Comparison of ENCODE assay signal across 16 cellular contexts in the genomic region with DNA sequence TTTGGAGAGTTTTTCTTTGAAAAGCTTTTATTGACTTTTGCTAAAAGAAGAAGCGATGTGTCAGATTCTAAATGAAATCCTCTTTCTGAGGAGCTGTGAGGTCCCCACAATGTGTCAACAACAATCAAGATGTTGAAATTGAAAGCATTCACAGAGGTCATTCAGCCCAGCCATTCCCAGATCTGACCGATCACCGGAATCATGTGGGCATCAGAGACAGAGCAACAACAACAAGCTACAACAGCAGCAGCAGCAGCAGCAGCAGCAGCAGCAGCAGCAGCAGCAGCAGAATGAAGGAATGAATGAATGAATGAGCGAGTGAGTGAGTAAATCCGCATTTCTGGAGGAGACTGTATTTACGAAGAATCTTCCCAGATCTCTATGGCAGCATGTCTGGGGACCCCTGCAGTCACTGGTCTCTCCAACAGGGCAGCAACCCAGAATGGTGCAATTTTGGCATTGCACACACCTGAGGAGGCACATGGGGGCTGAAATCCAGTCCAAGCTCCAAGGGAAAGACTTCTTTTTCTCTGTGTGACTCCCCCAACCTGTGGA.
DNase-seq lines count a peak whose midpoint lies in the region; ATAC-seq and TF ChIP-seq lines count a peak whose summit lies in the region.
"Had no signal": no experiment of that assay in that cellular context is flagged by ENCODE, and none has a peak within 500 bp of the region (broad histone marks: within the 10 kb centered on the region; RNA-seq: fewer than 3 reads in every experiment).

No MANE protein-coding gene starts in this region.

- H3K27ac Mint-ChIP-seq in stimulated activated naive CD8-positive, alpha-beta T cell treated with anti-CD3 and anti-CD28 coated beads, Interleukin-15, Interleukin-2, amounts not matched to agents 100 ng/mL and 50 ng/mL, for 24 hours = peak overlapping the region; percentile 56
- H3K27ac Mint-ChIP-seq in endodermal cell = no peak overlapping the region
- H3K27ac Mint-ChIP-seq in glutamatergic neuron (ENCODE audit: unreplicated experiment) = no peak overlapping the region
- H3K27ac Mint-ChIP-seq: CD4-positive, alpha-beta T cell; GM23338 had no signal

- peak overlapping the region; percentile 62 for H3K18ac ChIP-seq in neuronal stem cell (ENCODE audit: low read length)

- no peak overlapping the region for H3K27ac ChIP-seq in endodermal cell (ENCODE audit: low read depth, low read length)
- no peak overlapping the region for H3K27ac ChIP-seq in neuronal stem cell (replicated peaks; ENCODE audit: low read length)
- H3K27ac ChIP-seq: HL-60 had no signal

- H2BK15ac ChIP-seq in neuronal stem cell (ENCODE audit: low read length) = no peak overlapping the region

- H3K9me3 Mint-ChIP-seq in stimulated activated naive CD8-positive, alpha-beta T cell treated with anti-CD3 and anti-CD28 coated beads, Interleukin-15, Interleukin-2, amounts not matched to agents 100 ng/mL and 50 ng/mL, for 24 hours = peaks cover 3% of the 10 kb centered on the region
- H3K9me3 Mint-ChIP-seq in endodermal cell = no peaks in the 10 kb centered on the region
- H3K9me3 Mint-ChIP-seq in glutamatergic neuron (ENCODE audit: unreplicated experiment) = peaks cover 2% of the 10 kb centered on the region
- H3K9me3 Mint-ChIP-seq: CD4-positive, alpha-beta T cell had no signal

- peaks cover 5% of the 10 kb centered on the region for H3K27me3 Mint-ChIP-seq in stimulated activated naive CD8-positive, alpha-beta T cell treated with anti-CD3 and anti-CD28 coated beads, Interleukin-15, Interleukin-2, amounts not matched to agents 100 ng/mL and 50 ng/mL, for 24 hours
- H3K27me3 Mint-ChIP-seq in endodermal cell (ENCODE audit: insufficient read depth) = peaks cover 2% of the 10 kb centered on the region
- H3K27me3 Mint-ChIP-seq in glutamatergic neuron (ENCODE audit: unreplicated experiment) = no peaks in the 10 kb centered on the region

- no peak overlapping the region for H2BK12ac ChIP-seq in neuronal stem cell (ENCODE audit: low read length)

- H3K27me3 ChIP-seq in endodermal cell (ENCODE audit: control insufficient read depth, insufficient read depth, low read length, poor library complexity, severe bottlenecking) = no peaks in the 10 kb centered on the region
- H3K27me3 ChIP-seq in neuronal stem cell (ENCODE audit: control insufficient read depth in 3 of 3, insufficient read depth in 3 of 3, low read depth in 1 of 3, low read length in 3 of 3) = no peaks in the 10 kb centered on the region

- H2BK5ac ChIP-seq in neuronal stem cell (ENCODE audit: low read length) = no peak overlapping the region

- H3K79me1 ChIP-seq in neuronal stem cell (ENCODE audit: low read depth, low read length) = no peaks in the 10 kb centered on the region

- no peak overlapping the region for H3K14ac ChIP-seq in neuronal stem cell (ENCODE audit: low read length)

- no peak overlapping the region for H4K8ac ChIP-seq in neuronal stem cell (ENCODE audit: low read depth, low read length)

- H3K9me3 ChIP-seq in endodermal cell (ENCODE audit: control insufficient read depth, low read length) = no peaks in the 10 kb centered on the region
- peaks cover 0 to 2% of the 10 kb centered on the region in 2 donors for H3K9me3 ChIP-seq in neuronal stem cell (replicated peaks in 1 of 2; ENCODE audit: control insufficient read depth in 2 of 2, insufficient read depth in 1 of 2, low read depth in 1 of 2, low read length in 2 of 2)

- H3K36me3 ChIP-seq in endodermal cell (ENCODE audit: control insufficient read depth, insufficient read depth, low read length) (no peaks in the 10 kb centered on the region), neuronal stem cell (replicated peaks in 1 of 2; ENCODE audit: control insufficient read depth in 2 of 2, insufficient read depth in 2 of 2, low read length in 2 of 2) (no peaks in the 10 kb centered on the region)

- H3K4me3 ChIP-seq in endodermal cell (ENCODE audit: low read length) (no peak overlapping the region), neuronal stem cell (ENCODE audit: low read length in 2 of 2) (no peak overlapping the region)
- H3K4me3 ChIP-seq: GM23338 had no signal

- no peak overlapping the region for H3K23ac ChIP-seq in neuronal stem cell (ENCODE audit: low read depth, low read length, poor library complexity)

- peaks cover 3% of the 10 kb centered on the region for H3K4me1 ChIP-seq in endodermal cell (ENCODE audit: control insufficient read depth, insufficient read depth, low read length)
- H3K4me1 ChIP-seq in neuronal stem cell (ENCODE audit: control insufficient read depth in 2 of 2, insufficient read depth in 1 of 2, low read depth in 1 of 2, low read length in 2 of 2) = peaks cover 2 to 4% of the 10 kb centered on the region in 2 donors

- no peak overlapping the region for H4K91ac ChIP-seq in neuronal stem cell (ENCODE audit: low read depth, low read length, poor library complexity)

- H2AFZ ChIP-seq in neuronal stem cell (ENCODE audit: low read length) = no peak overlapping the region
- H2AFZ ChIP-seq: GM23338 had no signal

- no peak overlapping the region for H3K9ac ChIP-seq in endodermal cell (ENCODE audit: extremely low read depth, low read length, poor library complexity, severe bottlenecking)
- no peak overlapping the region for H3K9ac ChIP-seq in neuronal stem cell (ENCODE audit: low read depth, low read length, poor library complexity)

- H2AK5ac ChIP-seq in neuronal stem cell (ENCODE audit: low read depth, low read length) = no peak overlapping the region

- H2BK120ac ChIP-seq in neuronal stem cell (ENCODE audit: low read depth, low read length) = no peak overlapping the region

- no peak for ATAC-seq in stimulated activated naive CD8-positive, alpha-beta T cell treated with anti-CD3 and anti-CD28 coated beads, Interleukin-15, Interleukin-2, amounts not matched to agents 100 U/mL and 50 U/mL, for 24 hours
- ATAC-seq: GM23338 had no signal

- no peak for DNase-seq in stimulated activated naive CD8-positive, alpha-beta T cell treated with anti-CD3 and anti-CD28 coated beads, Interleukin-15, Interleukin-2, amounts not matched to agents 100 U/mL and 50 U/mL, for 24 hours
- DNase-seq in endodermal cell = peak; percentile 28
- no peak for DNase-seq in neuronal stem cell (ENCODE audit: low spot score)
- DNase-seq in DMS153 treated with DMSO at 0.1 percent for 48 hours (lab: John Stamatoyannopoulos, UW; ENCODE audit: unreplicated experiment) = no peak
- no peak for DNase-seq in G401 (ENCODE audit: low spot score)
- no peak for DNase-seq in glutamatergic neuron
- DNase-seq: ACHN; C1 segment of cervical spinal cord; CD4-positive, alpha-beta T cell; DMS79 treated with DMSO at 0.1 percent for 48 hours; EL; GDM1; H7 had no signal

- H3K4me2 ChIP-seq in neuronal stem cell (ENCODE audit: insufficient read depth, low read length, poor library complexity, severe bottlenecking) = no peak overlapping the region
- H3K4me2 ChIP-seq: GM23338 had no signal

- H3K4ac ChIP-seq in neuronal stem cell (ENCODE audit: low read length) = no peak overlapping the region

- no peak overlapping the region for H3K4me3 Mint-ChIP-seq in stimulated activated naive CD8-positive, alpha-beta T cell treated with anti-CD3 and anti-CD28 coated beads, Interleukin-15, Interleukin-2, amounts not matched to agents 100 ng/mL and 50 ng/mL, for 24 hours
- H3K4me3 Mint-ChIP-seq in endodermal cell = no peak overlapping the region
- H3K4me3 Mint-ChIP-seq in glutamatergic neuron (ENCODE audit: unreplicated experiment) = no peak overlapping the region
- H3K4me3 Mint-ChIP-seq: CD4-positive, alpha-beta T cell; GM23338 had no signal

- H3K36me3 Mint-ChIP-seq in stimulated activated naive CD8-positive, alpha-beta T cell treated with anti-CD3 and anti-CD28 coated beads, Interleukin-15, Interleukin-2, amounts not matched to agents 100 ng/mL and 50 ng/mL, for 24 hours (ENCODE audit: low read depth) = no peaks in the 10 kb centered on the region
- H3K36me3 Mint-ChIP-seq in endodermal cell (ENCODE audit: low read depth) (no peaks in the 10 kb centered on the region), glutamatergic neuron (ENCODE audit: unreplicated experiment) (peaks cover 5% of the 10 kb centered on the region)

- TF ChIP-seq CTCF in endodermal cell (conservative IDR thresholded peaks at IDR 0.05) (no peak), glutamatergic neuron (IDR thresholded peaks at IDR 0.05; ENCODE audit: partially characterized antibody, unreplicated experiment) (no peak)

- in situ Hi-C loops in G401 (cut with HindIII; ENCODE audit: low sequenced_read_pairs) = no loop called here

- 85 to 94% methylated on average over 4 to 6 of the region's 6 CpGs for WGBS in endodermal cell (ENCODE audit: insufficient coverage in 1 of 2, insufficient read length in 1 of 2), 2 experiments
- no CpG with 5 or more reads among the region's 6 CpGs for WGBS in neuronal stem cell (ENCODE audit: extremely low coverage in 2 of 2, insufficient read length in 2 of 2, insufficient replicate concordance in 1 of 2), 2 donors

- H3K4me1 Mint-ChIP-seq in stimulated activated naive CD8-positive, alpha-beta T cell treated with anti-CD3 and anti-CD28 coated beads, Interleukin-15, Interleukin-2, amounts not matched to agents 100 ng/mL and 50 ng/mL, for 24 hours (ENCODE audit: low read depth) = no peaks in the 10 kb centered on the region
- H3K4me1 Mint-ChIP-seq in endodermal cell = peaks cover 20% of the 10 kb centered on the region
- peaks cover 7% of the 10 kb centered on the region for H3K4me1 Mint-ChIP-seq in glutamatergic neuron (ENCODE audit: low read depth, unreplicated experiment)
